ENCODE assay signal across 18 cellular contexts in genomic region chr11:70059971-70060370, GRCh38. TPM values are rescaled to one million over a fixed set of nuclear protein-coding genes. Genes with fewer than 3 reads are reported as not detected.
A peak's percentile ranks its signal among the peaks of the same experiment; 100 is the strongest.
DNase-seq lines count a peak whose midpoint lies in the region; ATAC-seq and TF ChIP-seq lines count a peak whose summit lies in the region.
"Had no signal": no experiment of that assay in that cellular context is flagged by ENCODE, and none has a peak within 500 bp of the region (broad histone marks: within the 10 kb centered on the region; RNA-seq: fewer than 3 reads in every experiment).

No MANE protein-coding gene starts in this region.

- peaks cover 13% of the 10 kb centered on the region for H3K27me3 Mint-ChIP-seq in activated CD8-positive, alpha-beta memory T cell treated with anti-CD3 and anti-CD28 coated beads, Interleukin-2, amount 10 ng/mL, durations not matched to agents 7 days and 5 days

- in situ Hi-C loops in SK-MEL-5 (cut with HindIII; ENCODE audit: low pct_unique_long_range_greater_than_20kb, low sequenced_read_pairs) (no loop called here), KBM-7 (cut with MboI; ENCODE audit: low pct_unique_long_range_greater_than_20kb, low sequenced_read_pairs) (no loop called here)

- peaks cover 3% of the 10 kb centered on the region for H3K27me3 ChIP-seq in A673 (replicated peaks; ENCODE audit: insufficient read depth, low read depth, low read length, poor library complexity)
- H3K27me3 ChIP-seq: BLaER1 had no signal

- ATAC-seq in activated CD8-positive, alpha-beta memory T cell treated with anti-CD3 and anti-CD28 coated beads, Interleukin-2, amount 10 ng/mL, durations not matched to agents 7 days and 5 days = no peak
- ATAC-seq in GM18909 (IDR thresholded peaks at IDR 0.05; ENCODE audit: poor library complexity, unreplicated experiment) = no peak
- ATAC-seq: A549, GM12878 had no signal

- H3K9me3 ChIP-seq in A673 (ENCODE audit: low read depth, low read length, poor library complexity, severe bottlenecking) = no peaks in the 10 kb centered on the region

- DNase-seq in activated CD8-positive, alpha-beta memory T cell treated with anti-CD3 and anti-CD28 coated beads, Interleukin-2, amount 10 ng/mL, durations not matched to agents 7 days and 5 days = peak; percentile 11
- DNase-seq in activated CD8-positive, alpha-beta memory T cell treated with anti-CD3 and anti-CD28 coated beads, Interleukin-2, amount 50 U/mL, for 48 hours = no peak
- peak; percentile 80 for DNase-seq in SK-MEL-5 (ENCODE audit: low read depth, low spot score)
- peak; percentile 59 for DNase-seq in foreskin melanocyte
- no peak for DNase-seq in KBM-7
- no peak for DNase-seq in A673 (ENCODE audit: low spot score)
- DNase-seq: Calu3; CD4-positive, alpha-beta memory T cell; DMS79 treated with DMSO at 0.1 percent for 48 hours; IMR-90 had no signal

- no peak overlapping the region for H3K4me3 ChIP-seq in A673 (ENCODE audit: low read depth, low read length, poor library complexity, severe bottlenecking)
- H3K4me3 ChIP-seq: A549, BLaER1, GM12878 had no signal

- BruUV-seq in A673 (replicated peaks; lab: Mats Ljungman, UMichigan) = no TSS peak

- H3K4me3 Mint-ChIP-seq in activated CD8-positive, alpha-beta memory T cell treated with anti-CD3 and anti-CD28 coated beads, Interleukin-2, amount 10 ng/mL, durations not matched to agents 7 days and 5 days = no peak overlapping the region
- H3K4me3 Mint-ChIP-seq: CD14-positive monocyte; CD4-positive, alpha-beta memory T cell; H9 had no signal

- intact Hi-C loops in A673 (cut with micrococcal nuclease; ENCODE audit: unreplicated experiment) = no loop called here

- H3K4me1 Mint-ChIP-seq in activated CD8-positive, alpha-beta memory T cell treated with anti-CD3 and anti-CD28 coated beads, Interleukin-2, amount 10 ng/mL, durations not matched to agents 7 days and 5 days = no peaks in the 10 kb centered on the region
- H3K4me1 Mint-ChIP-seq: CD14-positive monocyte; CD4-positive, alpha-beta memory T cell had no signal

- H3K36me3 ChIP-seq in A673 (ENCODE audit: insufficient read depth, low read length, poor library complexity, severe bottlenecking) = no peaks in the 10 kb centered on the region
- H3K36me3 ChIP-seq: BLaER1 had no signal

- no peak overlapping the region for H3K27ac Mint-ChIP-seq in activated CD8-positive, alpha-beta memory T cell treated with anti-CD3 and anti-CD28 coated beads, Interleukin-2, amount 10 ng/mL, durations not matched to agents 7 days and 5 days
- H3K27ac Mint-ChIP-seq: CD14-positive monocyte; CD4-positive, alpha-beta memory T cell; H9 had no signal

- CTCF ChIA-PET in activated CD8-positive, alpha-beta memory T cell treated with anti-CD3 and anti-CD28 coated beads, Interleukin-2, amount 10 ng/mL, durations not matched to agents 7 days and 5 days (lab: Charles Lee) = no interaction called here
- CTCF ChIA-PET in A673 (lab: Charles Lee) = no interaction called here

- H3K36me3 Mint-ChIP-seq in activated CD8-positive, alpha-beta memory T cell treated with anti-CD3 and anti-CD28 coated beads, Interleukin-2, amount 10 ng/mL, durations not matched to agents 7 days and 5 days = no peaks in the 10 kb centered on the region
- H3K36me3 Mint-ChIP-seq: CD14-positive monocyte; CD4-positive, alpha-beta memory T cell had no signal

- no peak for TF ChIP-seq CTCF in A673 (conservative IDR thresholded peaks at IDR 0.05; ENCODE audit: low read depth, low read length)

- H3K4me1 ChIP-seq in A673 (ENCODE audit: insufficient read depth, low read length, poor library complexity, severe bottlenecking) = no peaks in the 10 kb centered on the region
- H3K4me1 ChIP-seq: A549, BLaER1 had no signal

- H3K27ac ChIP-seq in A673 (ENCODE audit: low read depth, low read length, poor library complexity, severe bottlenecking) = no peak overlapping the region
- H3K27ac ChIP-seq: 22Rv1, A549, BLaER1 had no signal

- no peaks in the 10 kb centered on the region for H3K9me3 Mint-ChIP-seq in activated CD8-positive, alpha-beta memory T cell treated with anti-CD3 and anti-CD28 coated beads, Interleukin-2, amount 10 ng/mL, durations not matched to agents 7 days and 5 days (ENCODE audit: low read depth)

- POLR2A ChIA-PET in A673 (lab: Charles Lee; ENCODE audit: low non-redundant PET) = no interaction called here

RNA-seq across cellular contexts. Expression of gene ANO1, which starts 18.1 kb away (rescaled TPM):
- not detected for total RNA-seq in activated CD8-positive, alpha-beta memory T cell treated with anti-CD3 and anti-CD28 coated beads, Interleukin-2, amount 10 ng/mL, durations not matched to agents 7 days and 5 days
- total RNA-seq in SK-MEL-5 (2014; rRNA removed; shearing (Covaris generic)) = 1.2 and 2.9 TPM in 2 replicates
- 2.9 and 3.0 TPM in 2 replicates for polyA plus RNA-seq in SK-MEL-5 (2015; cell fraction: cytosol; rRNA removed)
- polyA plus RNA-seq in SK-MEL-5 (2015; cell fraction: nucleus; rRNA removed) = 1.0 and 1.6 TPM in 2 replicates
- 0.59 and 0.90 TPM in 2 replicates for total RNA-seq in A673 (2021)
- total RNA-seq: CD4-positive, alpha-beta memory T cell; G401 had no signal
- polyA plus RNA-seq: CD14-positive monocyte; CD4-positive, alpha-beta memory T cell had no signal

Comparison
In these comparisons a context has a peak if more than half of its experiments do, and no peak if none do; other contexts are left out.
1. DNase-seq: peak in activated CD8-positive, alpha-beta memory T cell treated with anti-CD3 and anti-CD28 coated beads, Interleukin-2, amount 10 ng/mL, durations not matched to agents 7 days and 5 days (single experiment), SK-MEL-5 (single experiment) and foreskin melanocyte (single experiment); none in activated CD8-positive, alpha-beta memory T cell treated with anti-CD3 and anti-CD28 coated beads, Interleukin-2, amount 50 U/mL, for 48 hours (single experiment), KBM-7 (single experiment) and A673 (single experiment).